7 cellular contexts compared by ENCODE assay signal in genomic region chr10:110746254-110746826, GRCh38.
A peak's percentile ranks its signal among the peaks of the same experiment; 100 is the strongest.
DNase-seq lines count a peak whose midpoint lies in the region; ATAC-seq and TF ChIP-seq lines count a peak whose summit lies in the region.

No MANE protein-coding gene starts in this region.

- ATAC-seq in HG02798 (IDR thresholded peaks at IDR 0.05; ENCODE audit: poor library complexity, unreplicated experiment) (peak; percentile 57), memory B cell (ENCODE audit: low read depth) (peak; percentile 74)
- ATAC-seq in effector memory CD8-positive, alpha-beta T cell (replicated peaks): peak; percentile 68
- ATAC-seq in stimulated activated naive CD8-positive, alpha-beta T cell treated with anti-CD3 and anti-CD28 coated beads, Interleukin-15, amount 100 ng/mL, for 72 hours: no peak

- POLR2A ChIA-PET in GM10248 (lab: Yijun Ruan, JAX): interaction anchor here (0.6 kb wide), 2 partner anchors 153 to 172 kb away, joined by 3 to 4 read pairs; no protein-coding TSS in a partner anchor

- DNase-seq in GM10248 (ENCODE audit: extremely low spot score): peak; percentile 45
- peak; percentile 42 for DNase-seq in NCI-H226
- peak; percentile 84 for DNase-seq in activated CD4-positive, alpha-beta T cell treated with anti-CD3 and anti-CD28 coated beads, Interleukin-2, amount 10 ng/mL, durations not matched to agents 24 days and 14 days
- DNase-seq in effector memory CD8-positive, alpha-beta T cell: peak; percentile 50 to 53 (median 52)
- DNase-seq in memory B cell (ENCODE audit: low spot score in 2 of 2): peak; percentile 50 to 52
- DNase-seq in stimulated activated naive CD8-positive, alpha-beta T cell treated with anti-CD3 and anti-CD28 coated beads, Interleukin-15, amount 100 ng/mL, for 72 hours: peak; percentile 44 to 56

- intact Hi-C loops in activated CD4-positive, alpha-beta T cell treated with anti-CD3 and anti-CD28 coated beads, Interleukin-2, amount 10 ng/mL, durations not matched to agents 24 days and 14 days (cut with micrococcal nuclease): loop anchor here (1.0 to 5.0 kb wide), 7 partner anchors 28 to 851 kb away; partner anchors contain the start of gene ADRA2A

- CTCF ChIA-PET in GM10248 (lab: Yijun Ruan, JAX): interaction anchor here (0.7 to 2.9 kb wide), 41 partner anchors 9 to 851 kb away, joined by 3 to 17 read pairs (median 3); partner anchors contain the start of gene PDCD4

- no peak overlapping the region for H3K27ac Mint-ChIP-seq in activated CD4-positive, alpha-beta T cell treated with anti-CD3 and anti-CD28 coated beads, Interleukin-2, amount 10 ng/mL, durations not matched to agents 24 days and 14 days
- peak overlapping the region in 1 of 2 donors; percentile 44 for H3K27ac Mint-ChIP-seq in effector memory CD8-positive, alpha-beta T cell
- H3K27ac Mint-ChIP-seq in memory B cell: no peak overlapping the region
- H3K27ac Mint-ChIP-seq in stimulated activated naive CD8-positive, alpha-beta T cell treated with anti-CD3 and anti-CD28 coated beads, Interleukin-15, amount 100 ng/mL, for 72 hours: peak overlapping the region in 1 of 2 donors; percentile 96

- H3K9me3 Mint-ChIP-seq in activated CD4-positive, alpha-beta T cell treated with anti-CD3 and anti-CD28 coated beads, Interleukin-2, amount 10 ng/mL, durations not matched to agents 24 days and 14 days: peaks cover 6% of the 10 kb centered on the region
- H3K9me3 Mint-ChIP-seq in effector memory CD8-positive, alpha-beta T cell: no peaks in the 10 kb centered on the region
- peaks cover 9% of the 10 kb centered on the region for H3K9me3 Mint-ChIP-seq in memory B cell
- H3K9me3 Mint-ChIP-seq in stimulated activated naive CD8-positive, alpha-beta T cell treated with anti-CD3 and anti-CD28 coated beads, Interleukin-15, amount 100 ng/mL, for 72 hours: peaks cover 19 to 20% of the 10 kb centered on the region in 2 donors

- TF ChIP-seq CTCF in GM10248 (IDR thresholded peaks at IDR 0.05; ENCODE audit: control extremely low read depth, extremely low read depth, low read depth, missing control alignments): peak; percentile 45

- H3K4me1 Mint-ChIP-seq in activated CD4-positive, alpha-beta T cell treated with anti-CD3 and anti-CD28 coated beads, Interleukin-2, amount 10 ng/mL, durations not matched to agents 24 days and 14 days: peaks cover 43% of the 10 kb centered on the region
- peaks cover 18 to 28% of the 10 kb centered on the region in 2 donors for H3K4me1 Mint-ChIP-seq in effector memory CD8-positive, alpha-beta T cell (ENCODE audit: low read depth in 2 of 2)
- H3K4me1 Mint-ChIP-seq in memory B cell: peaks cover 22% of the 10 kb centered on the region
- peaks cover 73% of the 10 kb centered on the region for H3K4me1 Mint-ChIP-seq in stimulated activated naive CD8-positive, alpha-beta T cell treated with anti-CD3 and anti-CD28 coated beads, Interleukin-15, amount 100 ng/mL, for 72 hours

- H3K27me3 Mint-ChIP-seq in activated CD4-positive, alpha-beta T cell treated with anti-CD3 and anti-CD28 coated beads, Interleukin-2, amount 10 ng/mL, durations not matched to agents 24 days and 14 days: no peaks in the 10 kb centered on the region
- H3K27me3 Mint-ChIP-seq in effector memory CD8-positive, alpha-beta T cell: peaks cover 3 to 9% of the 10 kb centered on the region in 2 donors
- peaks cover 6% of the 10 kb centered on the region for H3K27me3 Mint-ChIP-seq in memory B cell
- H3K27me3 Mint-ChIP-seq in stimulated activated naive CD8-positive, alpha-beta T cell treated with anti-CD3 and anti-CD28 coated beads, Interleukin-15, amount 100 ng/mL, for 72 hours: peaks cover 12% of the 10 kb centered on the region

- H3K36me3 Mint-ChIP-seq in activated CD4-positive, alpha-beta T cell treated with anti-CD3 and anti-CD28 coated beads, Interleukin-2, amount 10 ng/mL, durations not matched to agents 24 days and 14 days (ENCODE audit: low read depth): peaks cover 4% of the 10 kb centered on the region
- H3K36me3 Mint-ChIP-seq in effector memory CD8-positive, alpha-beta T cell (ENCODE audit: insufficient read depth): no peaks in the 10 kb centered on the region
- H3K36me3 Mint-ChIP-seq in memory B cell: peaks cover 2% of the 10 kb centered on the region

- no peak overlapping the region for H3K4me3 Mint-ChIP-seq in activated CD4-positive, alpha-beta T cell treated with anti-CD3 and anti-CD28 coated beads, Interleukin-2, amount 10 ng/mL, durations not matched to agents 24 days and 14 days
- H3K4me3 Mint-ChIP-seq in effector memory CD8-positive, alpha-beta T cell: no peak overlapping the region
- H3K4me3 Mint-ChIP-seq in memory B cell: no peak overlapping the region
- H3K4me3 Mint-ChIP-seq in stimulated activated naive CD8-positive, alpha-beta T cell treated with anti-CD3 and anti-CD28 coated beads, Interleukin-15, amount 100 ng/mL, for 72 hours: no peak overlapping the region
